ENCODE assay signal across 1 cellular context in genomic region chr14:95215094-95215493, GRCh38.
A peak's percentile ranks its signal among the peaks of the same experiment; 100 is the strongest.
TF ChIP-seq lines count a peak whose summit lies in the region.

No MANE protein-coding gene starts in this region.

TF ChIP-seq in GM12878, 131 proteins besides CTCF, POLR2A, EP300 and RAD21 (continued from another document):
- TF ChIP-seq ATF2 (IDR thresholded peaks at IDR 0.05; ENCODE audit: low read length) (0 out of 2 replicates have a peak, but pooled peaks have one; percentile 18), FOXM1 (IDR thresholded peaks at IDR 0.05; ENCODE audit: low read depth, low read length) (no peak; the same call in 1 of the 2 replicates), ZNF592 (IDR thresholded peaks at IDR 0.05) (peak; percentile 57; the same call in 1 of the 2 replicates), KDM1A (IDR thresholded peaks at IDR 0.05; ENCODE audit: borderline replicate concordance) (no peak), JUNB (IDR thresholded peaks at IDR 0.05) (peak; percentile 72), TBL1XR1 (IDR thresholded peaks at IDR 0.05; ENCODE audit: low read depth, low read length) (0 out of 2 replicates have a peak, but pooled peaks have one; percentile 54), E2F8 (IDR thresholded peaks at IDR 0.05; ENCODE audit: low read depth, partially characterized antibody) (no peak), IKZF2 (IDR thresholded peaks at IDR 0.05) (peak; percentile 71 to 73; a peak in 3 of 4 replicates), BCL11A (IDR thresholded peaks at IDR 0.05; ENCODE audit: low read depth, low read length) (0 out of 2 replicates have a peak, but pooled peaks have one; percentile 34), MTA2 (IDR thresholded peaks at IDR 0.05; ENCODE audit: low read depth) (peak; percentile 31; the same call in 1 of the 2 replicates), NFIC (IDR thresholded peaks at IDR 0.05; ENCODE audit: low read depth, low read length) (peak; percentile 38; the same call in 1 of the 2 replicates), ZNF24 (IDR thresholded peaks at IDR 0.05) (no peak), CREM (IDR thresholded peaks at IDR 0.05; ENCODE audit: low read depth) (0 out of 2 replicates have a peak, but pooled peaks have one; percentile 24), MEF2B (IDR thresholded peaks at IDR 0.05; ENCODE audit: partially characterized antibody, poor library complexity, severe bottlenecking) (peak; percentile 9), CEBPZ (IDR thresholded peaks at IDR 0.05; ENCODE audit: low read depth, low read length) (no peak), RELB (IDR thresholded peaks at IDR 0.05; ENCODE audit: low read depth) (peak; percentile 46; the same call in 1 of the 2 replicates), HDAC6 (IDR thresholded peaks at IDR 0.05; ENCODE audit: unreplicated experiment) (no peak), SRF (IDR thresholded peaks at IDR 0.05; ENCODE audit: low read depth in 2 of 2, low read length in 2 of 2) (no peak), IRF4 (IDR thresholded peaks at IDR 0.05; ENCODE audit: low read depth, low read length) (peak; percentile 28; the same call in 1 of the 2 replicates), SUPT20H (IDR thresholded peaks at IDR 0.05; ENCODE audit: borderline replicate concordance, control insufficient read depth, low read depth, low read length) (no peak), DPF2 (IDR thresholded peaks at IDR 0.05) (peak; percentile 40; the same call in 1 of the 2 replicates), RFX5 (IDR thresholded peaks at IDR 0.05; ENCODE audit: low read depth, low read length) (no peak), STAT1 (conservative IDR thresholded peaks at IDR 0.05) (no peak), IRF3 (IDR thresholded peaks at IDR 0.05) (no peak), SMARCA5 (IDR thresholded peaks at IDR 0.05) (no peak), RUNX3 (IDR thresholded peaks at IDR 0.05; ENCODE audit: low read length) (peak; percentile 18; the same call in 1 of the 2 replicates), MLLT1 (IDR thresholded peaks at IDR 0.05) (no peak)
